8 cellular contexts compared by ENCODE assay signal in the genomic region with DNA sequence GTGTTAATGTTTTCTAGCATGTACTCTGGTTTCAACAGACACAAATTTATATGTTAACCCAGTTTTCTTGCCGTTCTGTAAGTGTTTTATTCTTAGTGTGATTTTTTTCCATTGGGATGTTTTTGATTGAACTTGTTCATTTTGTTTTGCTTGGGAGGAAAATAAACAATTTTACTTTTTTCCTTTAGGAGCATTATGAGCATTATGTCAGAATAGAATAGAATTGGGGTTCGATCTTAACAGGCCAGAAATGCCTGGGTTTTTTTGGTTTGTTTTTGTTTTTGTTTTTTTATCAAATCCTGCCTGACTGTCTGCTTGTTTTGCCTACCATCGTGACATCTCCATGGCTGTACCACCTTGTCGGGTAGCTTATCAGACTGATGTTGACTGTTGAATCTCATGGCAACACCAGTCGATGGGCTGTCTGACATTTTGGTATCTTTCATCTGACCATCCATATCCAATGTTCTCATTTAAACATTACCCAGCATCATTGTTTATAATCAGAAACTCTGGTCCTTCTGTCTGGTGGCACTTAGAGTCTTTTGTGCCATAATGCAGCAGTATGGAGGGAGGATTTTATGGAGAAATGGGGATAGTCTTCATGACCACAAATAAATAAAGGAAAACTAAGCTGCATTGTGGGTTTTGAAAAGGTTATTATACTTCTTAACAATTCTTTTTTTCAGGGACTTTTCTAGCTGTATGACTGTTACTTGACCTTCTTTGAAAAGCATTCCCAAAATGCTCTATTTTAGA. TPM values are rescaled to one million over a fixed set of nuclear protein-coding genes. Genes with fewer than 3 reads are reported as not detected.
DNase-seq lines count a peak whose midpoint lies in the region; ATAC-seq and TF ChIP-seq lines count a peak whose summit lies in the region.

No MANE protein-coding gene starts in this region.

- no peak for TF ChIP-seq CTCF in liver (IDR thresholded peaks at IDR 0.05; ENCODE audit: low read depth, low read length, missing input control)
- TF ChIP-seq CTCF in uterus (IDR thresholded peaks at IDR 0.05) = no peak
- TF ChIP-seq CTCF in GM10248 (IDR thresholded peaks at IDR 0.05; ENCODE audit: control extremely low read depth, extremely low read depth, low read depth, missing control alignments) = no peak
- TF ChIP-seq CTCF in GM20000 (IDR thresholded peaks at IDR 0.05; ENCODE audit: extremely low read depth, missing control alignments) = no peak

- peaks cover 19% of the 10 kb centered on the region for H3K36me3 ChIP-seq in HAP-1 (replicated peaks)
- H3K36me3 ChIP-seq in liver (ENCODE audit: control insufficient read depth in 4 of 4, insufficient read depth in 3 of 4, low read depth in 1 of 4, low read length in 3 of 4) = peaks cover 0 to 9% (median 5%) of the 10 kb centered on the region in 4 donors
- no peaks in the 10 kb centered on the region for H3K36me3 ChIP-seq in uterus

- H3K9me3 ChIP-seq in HAP-1 (no peaks in the 10 kb centered on the region), liver (ENCODE audit: control insufficient read depth in 4 of 4, low read length in 3 of 4) (no peaks in the 10 kb centered on the region), uterus (no peaks in the 10 kb centered on the region)

- no peak for ATAC-seq in GM21381 (IDR thresholded peaks at IDR 0.05; ENCODE audit: unreplicated experiment)

- H3K4me1 ChIP-seq in HAP-1 = peaks cover 45% of the 10 kb centered on the region
- H3K4me1 ChIP-seq in liver (ENCODE audit: control insufficient read depth in 4 of 4, insufficient read depth in 4 of 4, low read length in 3 of 4) = peaks cover 3 to 26% (median 12%) of the 10 kb centered on the region in 4 donors
- H3K4me1 ChIP-seq in uterus = peaks cover 7 to 14% of the 10 kb centered on the region in 2 donors

- peak overlapping the region; percentile 52 for H3K4me3 ChIP-seq in HAP-1
- peak overlapping the region; percentile 68 to 100 (median 92) for H3K4me3 ChIP-seq in liver (ENCODE audit: low read depth in 1 of 3, low read length in 3 of 3)
- peak overlapping the region; percentile 61 to 63 for H3K4me3 ChIP-seq in uterus

- in situ Hi-C loops in ACHN (cut with HindIII; ENCODE audit: low pct_ligation_motif_present, low pct_unique_long_range_greater_than_20kb, low sequenced_read_pairs) = no loop called here
- in situ Hi-C loops in HAP-1 (cut with MboI; ENCODE audit: low sequenced_read_pairs) = no loop called here

- H3K27ac ChIP-seq in liver (ENCODE audit: low read depth in 1 of 2, low read length in 2 of 2) (peak overlapping the region; percentile 99 to 100), uterus (peak overlapping the region; percentile 94 to 97)

- TF ChIP-seq POLR2A in uterus (IDR thresholded peaks at IDR 0.05) = no peak

- POLR2A ChIA-PET in GM10248 (lab: Yijun Ruan, JAX) = interaction anchor here (0.5 to 3.2 kb wide), 2 partner anchors 12 to 46 kb away, joined by 3 to 11 read pairs; no protein-coding TSS in a partner anchor

- intact Hi-C loops in uterus (cut with DNase I; ENCODE audit: low total_unique reads) = no loop called here

- H3K9ac ChIP-seq in liver (ENCODE audit: low read depth in 1 of 2, low read length in 2 of 2) = peak overlapping the region; percentile 100

- CTCF ChIA-PET in GM10248 (lab: Yijun Ruan, JAX) = interaction anchor here (0.8 to 7.6 kb wide), 7 partner anchors 11 to 88 kb away, joined by 3 to 93 read pairs (median 5); no protein-coding TSS in a partner anchor

- 32% methylated on average over 5 of the region's 5 CpGs for WGBS in liver

- no peak for TF ChIP-seq RAD21 in liver (IDR thresholded peaks at IDR 0.05)

- H3K27me3 ChIP-seq in HAP-1 (ENCODE audit: low read depth) (no peaks in the 10 kb centered on the region), liver (ENCODE audit: control insufficient read depth in 4 of 4, insufficient read depth in 4 of 4, low read length in 3 of 4) (no peaks in the 10 kb centered on the region), uterus (no peaks in the 10 kb centered on the region)

- DNase-seq in ACHN = peak; percentile 47
- DNase-seq in HAP-1 (ENCODE audit: low spot score in 2 of 2) = peak; percentile 37 to 82
- DNase-seq in amniotic epithelial cell (ENCODE audit: low read depth) = peak; percentile 62
- DNase-seq in uterus = no peak
- no peak for DNase-seq in GM10248 (ENCODE audit: extremely low spot score)
- no peak for DNase-seq in GM20000 (ENCODE audit: low spot score)

TF ChIP-seq in liver, 16 proteins besides CTCF, POLR2A, EP300 and RAD21:
- TF ChIP-seq YY1 (IDR thresholded peaks at IDR 0.05) (peak; percentile 7), SP1 (IDR thresholded peaks at IDR 0.05) (no peak), NR2F2 (IDR thresholded peaks at IDR 0.05) (no peak), JUND (IDR thresholded peaks at IDR 0.05) (no peak)
- TF ChIP-seq, protein P1, sequence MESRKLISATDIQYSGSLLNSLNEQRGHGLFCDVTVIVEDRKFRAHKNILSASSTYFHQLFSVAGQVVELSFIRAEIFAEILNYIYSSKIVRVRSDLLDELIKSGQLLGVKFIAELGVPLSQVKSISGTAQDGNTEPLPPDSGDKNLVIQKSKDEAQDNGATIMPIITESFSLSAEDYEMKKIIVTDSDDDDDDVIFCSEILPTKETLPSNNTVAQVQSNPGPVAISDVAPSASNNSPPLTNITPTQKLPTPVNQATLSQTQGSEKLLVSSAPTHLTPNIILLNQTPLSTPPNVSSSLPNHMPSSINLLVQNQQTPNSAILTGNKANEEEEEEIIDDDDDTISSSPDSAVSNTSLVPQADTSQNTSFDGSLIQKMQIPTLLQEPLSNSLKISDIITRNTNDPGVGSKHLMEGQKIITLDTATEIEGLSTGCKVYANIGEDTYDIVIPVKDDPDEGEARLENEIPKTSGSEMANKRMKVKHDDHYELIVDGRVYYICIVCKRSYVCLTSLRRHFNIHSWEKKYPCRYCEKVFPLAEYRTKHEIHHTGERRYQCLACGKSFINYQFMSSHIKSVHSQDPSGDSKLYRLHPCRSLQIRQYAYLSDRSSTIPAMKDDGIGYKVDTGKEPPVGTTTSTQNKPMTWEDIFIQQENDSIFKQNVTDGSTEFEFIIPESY (IDR thresholded peaks at IDR 0.05) = peak; percentile 1

RNA-seq across cellular contexts. Expression of a gene that starts 51.7 kb away (rescaled TPM):
- total RNA-seq in liver (10 to 100 TPM in 1 of 2 donors, 1 to 10 TPM in 1; 8.5 to 12.7 TPM), uterus (10 to 100 TPM in 3 of 4 donors, 1 to 10 TPM in 1; 7.7 to 62.9 (median 18.7) TPM)
- polyA plus RNA-seq in liver = 1 to 10 TPM; 2.1 to 3.5 TPM

RNA-seq across cellular contexts. Expression of a gene that starts 51.8 kb away (rescaled TPM):
- total RNA-seq in liver (10 to 100 TPM; 17.2 to 22.1 TPM), uterus (10 to 100 TPM; 19.2 to 86.2 (median 55.8) TPM)
- 10 to 100 TPM in 1 of 2 donors, 1 to 10 TPM in 1; 5.6 to 13.4 TPM for polyA plus RNA-seq in liver

Comparison
In these comparisons a context has a peak if more than half of its experiments do, and no peak if none do; other contexts are left out.
1. DNase-seq: peak in ACHN (single experiment), HAP-1 (2 of 2) and amniotic epithelial cell (single experiment); none in uterus (0 of 2), GM10248 (single experiment) and GM20000 (single experiment).
2. Peak in every context shown above with its lines, with median percentiles within 50 percentile points of each other: H3K4me3 ChIP-seq.